ENCODE assay signal across 1 cellular context in genomic region chr1:94044290-94044790, GRCh38.
TF ChIP-seq lines count a peak whose summit lies in the region.

No MANE protein-coding gene starts in this region.

TF ChIP-seq in GM23338, 12 proteins besides CTCF, POLR2A, EP300 and RAD21 (continued from another document):
- TF ChIP-seq ZNF462 (CRISPR knock-in tag; IDR thresholded peaks at IDR 0.05), result no peak
- no peak for TF ChIP-seq STAT1 (IDR thresholded peaks at IDR 0.05; ENCODE audit: unreplicated experiment)
